ENCODE assay signal across 1 cellular context in genomic region chr9:72364679-72365524, GRCh38.
A peak's percentile ranks its signal among the peaks of the same experiment; 100 is the strongest.
TF ChIP-seq lines count a peak whose summit lies in the region.

Gene ZFAND5 (minus strand): TSS chr9:72365208. CDS start chr9:72360778, 4,430 bp downstream.

TF ChIP-seq in HCT116, 20 proteins besides CTCF, POLR2A, EP300 and RAD21 (continued from another document):
- peak; percentile 64 for TF ChIP-seq ZBTB33 (IDR thresholded peaks at IDR 0.05; ENCODE audit: extremely low read depth, insufficient replicate concordance, low read length)
- no peak for TF ChIP-seq EZH2phosphoT487 (IDR thresholded peaks at IDR 0.05; ENCODE audit: borderline replicate concordance)
- peak; percentile 93 for TF ChIP-seq ZFX (IDR thresholded peaks at IDR 0.05)
- no peak for TF ChIP-seq ATF3 (IDR thresholded peaks at IDR 0.05)
- TF ChIP-seq FOSL1 (IDR thresholded peaks at IDR 0.05; ENCODE audit: low read depth), result no peak
- TF ChIP-seq ZNF274 (IDR thresholded peaks at IDR 0.05; ENCODE audit: low read depth, low read length), result no peak
- peak; percentile 34; the same call in 1 of the 2 replicates for TF ChIP-seq MAX (IDR thresholded peaks at IDR 0.05)
- no peak for TF ChIP-seq ELF1 (IDR thresholded peaks at IDR 0.05; ENCODE audit: borderline replicate concordance, low read depth)
- TF ChIP-seq SRF (IDR thresholded peaks at IDR 0.05; ENCODE audit: low read depth), result no peak
- TF ChIP-seq EZH2 (IDR thresholded peaks at IDR 0.05), result no peak
- peak; percentile 34; the same call in 1 of the 2 replicates for TF ChIP-seq JUND (IDR thresholded peaks at IDR 0.05)
- TF ChIP-seq POLR2AphosphoS5 (IDR thresholded peaks at IDR 0.05; ENCODE audit: low read depth, low read length), result peak; percentile 100
- no peak for TF ChIP-seq YY1 (IDR thresholded peaks at IDR 0.05; ENCODE audit: extremely low read depth, insufficient replicate concordance, low read depth, low read length)
TF ChIP-seq in HCT116: peak in this region for 8.
